In the genomic region with DNA sequence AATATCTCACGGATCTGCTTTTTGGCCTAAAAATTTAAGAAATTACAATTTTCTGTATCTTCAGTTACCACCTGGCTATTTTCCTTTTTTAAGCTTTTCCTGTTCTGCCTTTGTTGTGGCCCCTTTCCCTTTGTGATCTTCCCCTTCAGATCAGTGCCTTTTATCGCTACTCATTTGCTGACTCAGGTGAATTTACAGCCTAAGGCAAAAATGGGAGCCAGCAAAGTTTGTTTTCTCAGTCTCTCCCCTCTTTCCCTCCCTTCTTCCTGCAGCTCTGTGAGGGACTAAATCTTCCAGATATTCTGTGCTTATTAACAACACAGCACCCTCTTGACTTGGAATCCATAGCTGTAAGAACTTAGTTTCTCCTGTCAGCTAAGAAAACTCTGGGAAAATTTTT, we compare ENCODE assay signal across 2 cellular contexts.
TF ChIP-seq lines count a peak whose summit lies in the region.

No MANE protein-coding gene starts in this region.

TF ChIP-seq in IMR-90, 13 proteins besides CTCF, POLR2A, EP300 and RAD21:
- TF ChIP-seq, protein P1, sequence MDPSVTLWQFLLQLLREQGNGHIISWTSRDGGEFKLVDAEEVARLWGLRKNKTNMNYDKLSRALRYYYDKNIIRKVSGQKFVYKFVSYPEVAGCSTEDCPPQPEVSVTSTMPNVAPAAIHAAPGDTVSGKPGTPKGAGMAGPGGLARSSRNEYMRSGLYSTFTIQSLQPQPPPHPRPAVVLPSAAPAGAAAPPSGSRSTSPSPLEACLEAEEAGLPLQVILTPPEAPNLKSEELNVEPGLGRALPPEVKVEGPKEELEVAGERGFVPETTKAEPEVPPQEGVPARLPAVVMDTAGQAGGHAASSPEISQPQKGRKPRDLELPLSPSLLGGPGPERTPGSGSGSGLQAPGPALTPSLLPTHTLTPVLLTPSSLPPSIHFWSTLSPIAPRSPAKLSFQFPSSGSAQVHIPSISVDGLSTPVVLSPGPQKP (IDR thresholded peaks at IDR 0.05; ENCODE audit: borderline replicate concordance, low read depth, low read length), result no peak
- TF ChIP-seq FOS (IDR thresholded peaks at IDR 0.05; ENCODE audit: low read depth, low read length), result no peak
- TF ChIP-seq, protein P2, sequence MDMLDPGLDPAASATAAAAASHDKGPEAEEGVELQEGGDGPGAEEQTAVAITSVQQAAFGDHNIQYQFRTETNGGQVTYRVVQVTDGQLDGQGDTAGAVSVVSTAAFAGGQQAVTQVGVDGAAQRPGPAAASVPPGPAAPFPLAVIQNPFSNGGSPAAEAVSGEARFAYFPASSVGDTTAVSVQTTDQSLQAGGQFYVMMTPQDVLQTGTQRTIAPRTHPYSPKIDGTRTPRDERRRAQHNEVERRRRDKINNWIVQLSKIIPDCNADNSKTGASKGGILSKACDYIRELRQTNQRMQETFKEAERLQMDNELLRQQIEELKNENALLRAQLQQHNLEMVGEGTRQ (IDR thresholded peaks at IDR 0.05; ENCODE audit: low read depth, low read length), result no peak
- peak; percentile 94 for TF ChIP-seq MAFK (IDR thresholded peaks at IDR 0.05; ENCODE audit: low read depth, low read length)

TF ChIP-seq in WTC11, 78 proteins besides CTCF, POLR2A, EP300 and RAD21:
- TF ChIP-seq FOXK1 (CRISPR knock-in tag; IDR thresholded peaks at IDR 0.05), result no peak
- TF ChIP-seq, protein P3, sequence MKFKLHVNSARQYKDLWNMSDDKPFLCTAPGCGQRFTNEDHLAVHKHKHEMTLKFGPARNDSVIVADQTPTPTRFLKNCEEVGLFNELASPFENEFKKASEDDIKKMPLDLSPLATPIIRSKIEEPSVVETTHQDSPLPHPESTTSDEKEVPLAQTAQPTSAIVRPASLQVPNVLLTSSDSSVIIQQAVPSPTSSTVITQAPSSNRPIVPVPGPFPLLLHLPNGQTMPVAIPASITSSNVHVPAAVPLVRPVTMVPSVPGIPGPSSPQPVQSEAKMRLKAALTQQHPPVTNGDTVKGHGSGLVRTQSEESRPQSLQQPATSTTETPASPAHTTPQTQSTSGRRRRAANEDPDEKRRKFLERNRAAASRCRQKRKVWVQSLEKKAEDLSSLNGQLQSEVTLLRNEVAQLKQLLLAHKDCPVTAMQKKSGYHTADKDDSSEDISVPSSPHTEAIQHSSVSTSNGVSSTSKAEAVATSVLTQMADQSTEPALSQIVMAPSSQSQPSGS (CRISPR knock-in tag; IDR thresholded peaks at IDR 0.05; ENCODE audit: borderline replicate concordance, low read depth), result no peak
TF ChIP-seq in WTC11: peak in this region for 0.
